Comparison of ENCODE assay signal across 8 cellular contexts in genomic region chr1:67766117-67766978, GRCh38.
DNase-seq lines count a peak whose midpoint lies in the region; ATAC-seq and TF ChIP-seq lines count a peak whose summit lies in the region.

No MANE protein-coding gene starts in this region.

- ATAC-seq in GM18502 (IDR thresholded peaks at IDR 0.05; ENCODE audit: poor library complexity, unreplicated experiment) (peak; percentile 62), HG02840 (IDR thresholded peaks at IDR 0.05; ENCODE audit: low FRiP score, unreplicated experiment) (no peak)
- peak; percentile 19 for ATAC-seq in central memory CD8-positive, alpha-beta T cell (replicated peaks; ENCODE audit: extremely low read depth, poor library complexity, severe bottlenecking)

- no peaks in the 10 kb centered on the region for H3K36me3 Mint-ChIP-seq in central memory CD8-positive, alpha-beta T cell (ENCODE audit: insufficient read depth)

- H3K4me1 Mint-ChIP-seq in central memory CD8-positive, alpha-beta T cell = peaks cover 6% of the 10 kb centered on the region

- peak; percentile 76 for TF ChIP-seq CTCF in LNCAP (IDR thresholded peaks at IDR 0.05)

- no peak overlapping the region for H3K27ac Mint-ChIP-seq in central memory CD8-positive, alpha-beta T cell (ENCODE audit: low read depth)

- peaks cover 69% of the 10 kb centered on the region for H3K27me3 Mint-ChIP-seq in central memory CD8-positive, alpha-beta T cell

- H3K9me3 Mint-ChIP-seq in central memory CD8-positive, alpha-beta T cell = no peaks in the 10 kb centered on the region

- H3K4me3 Mint-ChIP-seq in central memory CD8-positive, alpha-beta T cell = no peak overlapping the region

- DNase-seq in AG08396 (ENCODE audit: low spot score) = peak; percentile 62
- peak in 3 of 5 donors; percentile 6 to 24 (median 11) for DNase-seq in T-helper 1 cell
- no peak for DNase-seq in central memory CD8-positive, alpha-beta T cell (ENCODE audit: low spot score in 2 of 2)
- peak; percentile 90 for DNase-seq in kidney tubule cell (ENCODE audit: low spot score)
- DNase-seq in stimulated activated CD4-positive, alpha-beta T cell treated with anti-CD3 and anti-CD28 coated beads, Interleukin-1b, Interleukin-23, amount 100 ng/mL, for 4 hours (ENCODE audit: low read depth in 2 of 2) = peak; percentile 14

Comparison
In these comparisons a context has a peak if more than half of its experiments do, and no peak if none do; other contexts are left out.
1. DNase-seq: peak in AG08396 (single experiment), T-helper 1 cell (3 of 5), kidney tubule cell (single experiment) and stimulated activated CD4-positive, alpha-beta T cell treated with anti-CD3 and anti-CD28 coated beads, Interleukin-1b, Interleukin-23, amount 100 ng/mL, for 4 hours (2 of 2); none in central memory CD8-positive, alpha-beta T cell (0 of 2).